In the genomic region with DNA sequence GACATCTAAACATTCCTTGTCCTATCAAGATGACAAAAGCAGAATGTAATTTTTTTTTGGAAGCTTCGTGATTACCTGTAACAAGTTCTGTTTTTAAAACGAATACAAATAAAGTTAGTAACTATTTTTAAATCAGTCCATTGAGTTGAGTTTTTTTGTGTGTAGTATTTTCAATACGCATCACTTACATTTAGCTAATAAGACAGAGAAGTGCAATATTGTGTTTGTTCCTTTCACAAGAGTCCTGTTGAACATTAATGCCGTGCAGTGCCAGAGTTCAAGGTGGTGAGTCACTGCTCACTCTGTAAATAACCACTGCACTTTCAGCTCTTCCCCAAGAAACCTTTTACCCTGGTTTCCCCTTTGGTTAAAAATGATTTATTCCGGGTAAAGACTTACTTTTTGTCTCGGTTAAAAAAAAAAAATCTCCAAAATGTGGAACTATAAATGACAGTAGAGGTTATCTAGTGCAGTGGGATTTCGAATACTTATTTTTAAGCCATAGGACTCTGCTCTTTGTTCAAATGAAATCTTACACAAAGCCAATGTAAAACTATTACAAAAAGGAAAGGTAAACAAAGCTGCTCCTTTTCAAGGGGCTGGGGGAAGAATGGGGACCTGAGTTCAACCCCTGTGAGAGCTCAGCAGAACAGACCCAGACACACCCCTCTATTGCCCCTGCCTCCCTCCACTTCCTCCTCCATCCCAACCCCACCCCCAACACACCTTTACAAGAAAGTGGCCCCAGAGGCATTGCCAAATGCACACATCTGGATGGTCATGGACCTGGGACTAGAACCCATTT, we compare ENCODE assay signal across 9 cellular contexts. TPM values are rescaled to one million over a fixed set of nuclear protein-coding genes. Genes with fewer than 3 reads are reported as not detected.
DNase-seq lines count a peak whose midpoint lies in the region; ATAC-seq, FAIRE-seq and TF ChIP-seq lines count a peak whose summit lies in the region.
"Had no signal": no experiment of that assay in that cellular context is flagged by ENCODE, and none has a peak within 500 bp of the region (broad histone marks: within the 10 kb centered on the region; RNA-seq: fewer than 3 reads in every experiment).

No MANE protein-coding gene starts in this region.

- no peaks in the 10 kb centered on the region for H3K27me3 Mint-ChIP-seq in activated CD8-positive, alpha-beta T cell treated with anti-CD3 and anti-CD28 coated beads, Interleukin-2, amount 10 ng/mL, durations not matched to agents 7 days and 5 days (ENCODE audit: low read depth)

- peak; percentile 88 for FAIRE-seq in kidney (lab: Jason Lieb, UNC)

- DNase-seq in AG08395 (ENCODE audit: low spot score) (peak; percentile 66), HT-29 (ENCODE audit: low spot score) (peak; percentile 87), kidney (no peak), GM10266 (ENCODE audit: extremely low spot score) (no peak), NCI-H2227 (lab: John Stamatoyannopoulos, UW; ENCODE audit: unreplicated experiment) (no peak)
- DNase-seq in activated CD8-positive, alpha-beta T cell treated with anti-CD3 and anti-CD28 coated beads, Interleukin-2, amount 10 ng/mL, durations not matched to agents 7 days and 5 days, result peak; percentile 36

- H3K4me3 ChIP-seq in kidney (ENCODE audit: low read length in 2 of 2), result no peak overlapping the region

- TF ChIP-seq CTCF in kidney (IDR thresholded peaks at IDR 0.05; ENCODE audit: borderline replicate concordance, extremely low read depth, insufficient read depth) (no peak), GM10266 (IDR thresholded peaks at IDR 0.05; ENCODE audit: control insufficient read depth, insufficient read depth, low read depth, missing control alignments) (no peak)

- ATAC-seq in activated CD8-positive, alpha-beta T cell treated with anti-CD3 and anti-CD28 coated beads, Interleukin-2, amount 10 ng/mL, durations not matched to agents 7 days and 5 days, result peak; percentile 52
- ATAC-seq in HG03025 (IDR thresholded peaks at IDR 0.05; ENCODE audit: low FRiP score, unreplicated experiment) (no peak), GM19023 (IDR thresholded peaks at IDR 0.05; ENCODE audit: unreplicated experiment) (no peak)

- peak overlapping the region; percentile 27 for H3K4me3 Mint-ChIP-seq in activated CD8-positive, alpha-beta T cell treated with anti-CD3 and anti-CD28 coated beads, Interleukin-2, amount 10 ng/mL, durations not matched to agents 7 days and 5 days

- H3K27ac ChIP-seq in kidney (ENCODE audit: low read depth in 2 of 2, low read length in 2 of 2), result peak overlapping the region in 1 of 2 donors; percentile 32
- H3K27ac ChIP-seq: parathyroid adenoma had no signal

- H3K27ac Mint-ChIP-seq in activated CD8-positive, alpha-beta T cell treated with anti-CD3 and anti-CD28 coated beads, Interleukin-2, amount 10 ng/mL, durations not matched to agents 7 days and 5 days, result peak overlapping the region; percentile 44

- peaks cover 6 to 20% of the 10 kb centered on the region in 2 donors for H3K4me1 ChIP-seq in kidney (ENCODE audit: control insufficient read depth in 1 of 2, insufficient read depth in 1 of 2, low read depth in 1 of 2, low read length in 2 of 2)

- POLR2A ChIA-PET in activated CD8-positive, alpha-beta T cell treated with anti-CD3 and anti-CD28 coated beads, Interleukin-2, amount 10 ng/mL, durations not matched to agents 7 days and 5 days (lab: Charles Lee), result interaction anchor here (0.6 to 1.6 kb wide), 4 partner anchors 17 to 264 kb away, joined by 3 to 7 read pairs (median 5); partner anchors contain the start of gene RCAN3

- no peaks in the 10 kb centered on the region for H3K36me3 ChIP-seq in kidney (ENCODE audit: control insufficient read depth in 1 of 2, insufficient read depth in 2 of 2, low read length in 2 of 2)

- intact Hi-C loops in kidney (cut with DNase I), result no loop called here

- no peaks in the 10 kb centered on the region for H3K9me3 ChIP-seq in kidney (ENCODE audit: control insufficient read depth in 1 of 2, low read length in 2 of 2)

- CTCF ChIA-PET in activated CD8-positive, alpha-beta T cell treated with anti-CD3 and anti-CD28 coated beads, Interleukin-2, amount 10 ng/mL, durations not matched to agents 7 days and 5 days (lab: Charles Lee), result interaction anchor here (0.7 to 4.7 kb wide), 38 partner anchors 8 to 391 kb away, joined by 3 to 72 read pairs (median 4); partner anchors contain the start of genes NIPAL3 and RCAN3

- no peaks in the 10 kb centered on the region for H3K9me3 Mint-ChIP-seq in activated CD8-positive, alpha-beta T cell treated with anti-CD3 and anti-CD28 coated beads, Interleukin-2, amount 10 ng/mL, durations not matched to agents 7 days and 5 days (ENCODE audit: insufficient read depth)

- peaks cover 39% of the 10 kb centered on the region for H3K36me3 Mint-ChIP-seq in activated CD8-positive, alpha-beta T cell treated with anti-CD3 and anti-CD28 coated beads, Interleukin-2, amount 10 ng/mL, durations not matched to agents 7 days and 5 days (ENCODE audit: low read depth)

- H3K9ac ChIP-seq in kidney (ENCODE audit: low read length in 2 of 2), result no peak overlapping the region
- H3K9ac ChIP-seq: parathyroid adenoma had no signal

- peaks cover 68% of the 10 kb centered on the region for H3K4me1 Mint-ChIP-seq in activated CD8-positive, alpha-beta T cell treated with anti-CD3 and anti-CD28 coated beads, Interleukin-2, amount 10 ng/mL, durations not matched to agents 7 days and 5 days (ENCODE audit: low read depth)

RNA-seq across cellular contexts. Expression of gene NCMAP, which starts 14.8 kb away (rescaled TPM):
- 1.8 and 2.0 TPM in 2 replicates for total RNA-seq in HT-29 (2014; rRNA removed; shearing (Covaris generic))
- under 1 TPM in 1 of 2 experiments, not detected in 1; 0.05 TPM for total RNA-seq in activated CD8-positive, alpha-beta T cell treated with anti-CD3 and anti-CD28 coated beads, Interleukin-2, amount 10 ng/mL, durations not matched to agents 7 days and 5 days
- total RNA-seq in kidney, result 11.0 TPM
- polyA plus RNA-seq in kidney (ENCODE audit: insufficient read depth, low read depth, low replicate concordance), result 0.65 TPM

RNA-seq across cellular contexts. Expression of gene RCAN3, which starts 38.5 kb away (rescaled TPM):
- 10.9 and 13.2 TPM in 2 replicates for total RNA-seq in HT-29 (2014; rRNA removed; shearing (Covaris generic))
- 10 to 100 TPM; 63.7 to 65.6 TPM for total RNA-seq in activated CD8-positive, alpha-beta T cell treated with anti-CD3 and anti-CD28 coated beads, Interleukin-2, amount 10 ng/mL, durations not matched to agents 7 days and 5 days
- 27.1 TPM for total RNA-seq in kidney
- polyA plus RNA-seq in kidney (ENCODE audit: insufficient read depth, low read depth, low replicate concordance), result 3.5 TPM

Comparison
In these comparisons a context has a peak if more than half of its experiments do, and no peak if none do; other contexts are left out.
1. DNase-seq: peak in AG08395 (single experiment), HT-29 (single experiment) and activated CD8-positive, alpha-beta T cell treated with anti-CD3 and anti-CD28 coated beads, Interleukin-2, amount 10 ng/mL, durations not matched to agents 7 days and 5 days (single experiment); none in kidney (single experiment), GM10266 (single experiment) and NCI-H2227 (single experiment).